In genomic region chr10:131980321-131980720, GRCh38 we compare ENCODE assay signal across 1 cellular context.
TF ChIP-seq lines count a peak whose summit lies in the region.

No MANE protein-coding gene starts in this region.

TF ChIP-seq in HepG2, 621 proteins besides CTCF, POLR2A, EP300 and RAD21:
- TF ChIP-seq ZNF121 (CRISPR knock-in tag; IDR thresholded peaks at IDR 0.05) (peak; percentile 86), ZNF770 (CRISPR knock-in tag; IDR thresholded peaks at IDR 0.05) (peak; percentile 79), PCBP2 (optimal IDR thresholded peaks at IDR 0.05; ENCODE audit: low read depth, low read length, poor library complexity, severe bottlenecking) (no peak)
